ENCODE assay signal across 19 cellular contexts in the genomic region with DNA sequence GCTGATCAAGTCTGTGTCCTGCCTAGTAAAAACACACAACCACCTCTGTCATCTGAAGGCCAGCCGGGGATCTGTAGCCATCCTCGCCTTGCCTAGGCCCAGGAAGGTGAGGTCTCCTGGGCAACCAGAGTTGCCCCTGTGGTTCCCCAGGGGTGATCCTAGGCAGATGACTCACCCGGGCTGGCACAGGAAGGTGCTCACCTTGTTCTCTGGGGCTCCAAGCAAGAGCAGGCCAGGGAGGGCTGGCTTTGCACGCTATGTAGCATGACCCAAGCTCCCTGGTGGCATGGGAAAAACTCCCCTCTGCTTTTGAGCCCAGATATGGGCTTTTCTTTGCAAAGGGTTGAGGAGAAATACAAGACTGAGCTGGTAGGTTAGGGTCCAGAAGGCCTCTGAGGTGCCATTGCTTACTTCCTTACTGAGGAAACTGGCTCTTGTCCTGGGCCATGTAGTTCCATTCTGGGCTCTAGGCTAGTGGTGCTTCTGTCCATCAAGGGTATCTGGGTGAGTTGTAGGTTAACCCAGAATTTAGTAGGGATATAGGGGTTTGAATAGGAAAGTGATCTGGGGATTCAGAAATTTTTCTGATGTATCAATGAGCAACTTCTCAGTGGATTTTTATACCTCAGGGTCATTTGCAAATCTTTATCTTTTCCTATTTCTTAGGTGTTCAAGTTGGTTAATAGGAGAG.
DNase-seq lines count a peak whose midpoint lies in the region; ATAC-seq and TF ChIP-seq lines count a peak whose summit lies in the region.
"Had no signal": no experiment of that assay in that cellular context is flagged by ENCODE, and none has a peak within 500 bp of the region (broad histone marks: within the 10 kb centered on the region; RNA-seq: fewer than 3 reads in every experiment).

No MANE protein-coding gene starts in this region.

- peaks cover 38% of the 10 kb centered on the region for H3K36me3 Mint-ChIP-seq in activated T-helper 17 cell treated with anti-CD3 and anti-CD28 coated beads, Interleukin-2, amount 50 U/mL, for 72 hours (ENCODE audit: low read depth)

- no peak overlapping the region for H3K27ac Mint-ChIP-seq in activated T-helper 17 cell treated with anti-CD3 and anti-CD28 coated beads, Interleukin-2, amount 50 U/mL, for 72 hours
- H3K27ac Mint-ChIP-seq: WTC11 had no signal

- no peak for TF ChIP-seq CTCF in DND-41 (IDR thresholded peaks at IDR 0.05; ENCODE audit: borderline replicate concordance, extremely low read depth, low read length, poor library complexity, severe bottlenecking)

- H3K4me2 ChIP-seq in DND-41 (ENCODE audit: insufficient read depth, low read length) = no peak overlapping the region

- H3K27me3 Mint-ChIP-seq in activated T-helper 17 cell treated with anti-CD3 and anti-CD28 coated beads, Interleukin-2, amount 50 U/mL, for 72 hours = no peaks in the 10 kb centered on the region
- H3K27me3 Mint-ChIP-seq: activated naive CD8-positive, alpha-beta T cell; naive thymus-derived CD8-positive, alpha-beta T cell had no signal

- peak; percentile 15 for DNase-seq in AG20443 (ENCODE audit: low spot score)
- DNase-seq in DND-41 = no peak
- no peak for DNase-seq in left lobe of liver (ENCODE audit: low spot score)
- DNase-seq in NCI-H526 (lab: John Stamatoyannopoulos, UW) = no peak
- DNase-seq in Kasumi-1 (lab: John Stamatoyannopoulos, UW) = no peak
- DNase-seq: activated CD8-positive, alpha-beta memory T cell treated with anti-CD3 and anti-CD28 coated beads, Interleukin-2, amount 50 U/mL, for 4 hours; brain microvascular endothelial cell; GOT3; head of caudate nucleus; immature natural killer cell; naive thymus-derived CD8-positive, alpha-beta T cell; NCI-H2227 treated with DMSO at 0.1 percent for 48 hours; T-helper 2 cell; trophoblast cell had no signal

- no peak overlapping the region for H3K4me3 Mint-ChIP-seq in activated T-helper 17 cell treated with anti-CD3 and anti-CD28 coated beads, Interleukin-2, amount 50 U/mL, for 72 hours
- H3K4me3 Mint-ChIP-seq: activated naive CD8-positive, alpha-beta T cell; immature natural killer cell; naive thymus-derived CD8-positive, alpha-beta T cell; WTC11 had no signal

- peaks cover 45% of the 10 kb centered on the region for H3K36me3 ChIP-seq in DND-41 (ENCODE audit: insufficient read depth, low read length)

- no peak overlapping the region for H2AFZ ChIP-seq in DND-41 (ENCODE audit: low read depth, low read length)

- H3K27ac ChIP-seq in DND-41 (ENCODE audit: low read length) = no peak overlapping the region
- H3K27ac ChIP-seq: brain microvascular endothelial cell had no signal

- no peak overlapping the region for H3K9ac ChIP-seq in DND-41 (ENCODE audit: low read depth, low read length)

- no peaks in the 10 kb centered on the region for H3K27me3 ChIP-seq in DND-41 (ENCODE audit: insufficient read depth, low read length, poor library complexity)
- H3K27me3 ChIP-seq: brain microvascular endothelial cell had no signal

- no peaks in the 10 kb centered on the region for H4K20me1 ChIP-seq in DND-41 (ENCODE audit: insufficient read depth, low read length)

- H3K79me2 ChIP-seq in DND-41 (ENCODE audit: insufficient read depth, low read length) = no peaks in the 10 kb centered on the region

- ATAC-seq in DND-41 (ENCODE audit: insufficient read depth, low read depth) (peak; percentile 41; the same call in 1 of the 3 replicates), left lobe of liver (peak; percentile 13), HG02798 (IDR thresholded peaks at IDR 0.05; ENCODE audit: poor library complexity, unreplicated experiment) (no peak)
- peak; percentile 61 for ATAC-seq in activated T-helper 17 cell treated with anti-CD3 and anti-CD28 coated beads, Interleukin-2, amount 50 U/mL, for 72 hours (replicated peaks)
- ATAC-seq: naive thymus-derived CD8-positive, alpha-beta T cell; Right ventricle myocardium inferior; WTC11 had no signal

- H3K4me3 ChIP-seq in DND-41 (ENCODE audit: low read depth in 1 of 2, low read length in 2 of 2) = no peak overlapping the region

- no peaks in the 10 kb centered on the region for H3K4me1 ChIP-seq in DND-41 (ENCODE audit: insufficient read depth, low read length)

- no peaks in the 10 kb centered on the region for H3K4me1 Mint-ChIP-seq in activated T-helper 17 cell treated with anti-CD3 and anti-CD28 coated beads, Interleukin-2, amount 50 U/mL, for 72 hours
- H3K4me1 Mint-ChIP-seq: immature natural killer cell; naive thymus-derived CD8-positive, alpha-beta T cell had no signal

- no peaks in the 10 kb centered on the region for H3K9me3 Mint-ChIP-seq in activated T-helper 17 cell treated with anti-CD3 and anti-CD28 coated beads, Interleukin-2, amount 50 U/mL, for 72 hours
- H3K9me3 Mint-ChIP-seq: immature natural killer cell; naive thymus-derived CD8-positive, alpha-beta T cell; WTC11 had no signal

- H3K9me3 ChIP-seq in DND-41 (ENCODE audit: insufficient read depth, low read length, severe bottlenecking) = no peaks in the 10 kb centered on the region
